ENCODE assay signal across 16 cellular contexts in the genomic region with DNA sequence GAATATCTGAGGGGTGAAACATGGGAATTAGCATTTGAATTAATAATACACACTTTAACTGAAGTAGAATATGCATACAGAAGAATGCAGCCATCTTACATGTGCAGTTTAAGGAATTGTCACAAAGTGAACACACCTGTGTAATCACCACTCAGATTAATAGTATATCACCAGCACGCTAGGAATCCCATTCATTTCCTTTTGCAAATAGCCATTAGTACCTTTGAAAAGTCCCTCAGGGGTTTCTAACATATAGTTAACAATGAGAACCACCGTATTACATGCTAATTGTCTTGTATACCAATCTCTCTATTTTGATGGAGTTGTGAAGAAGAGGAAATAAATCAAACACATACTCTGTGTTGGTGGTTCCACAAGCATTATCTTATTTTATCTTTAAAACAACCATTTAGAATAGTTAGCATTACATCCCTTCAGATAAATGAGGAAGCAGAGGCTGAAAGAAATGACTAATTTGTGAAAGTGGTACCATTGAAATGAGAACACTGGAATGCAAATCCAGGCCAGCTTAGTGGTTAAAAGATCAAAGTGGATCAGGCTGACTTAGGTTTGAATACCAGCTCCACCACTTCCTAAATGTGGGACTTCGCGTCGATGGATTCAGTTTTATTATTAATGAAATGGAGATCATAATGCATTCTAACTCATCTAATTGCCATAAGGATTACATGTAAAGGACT.
DNase-seq lines count a peak whose midpoint lies in the region; ATAC-seq, FAIRE-seq and TF ChIP-seq lines count a peak whose summit lies in the region.
"Had no signal": no experiment of that assay in that cellular context is flagged by ENCODE, and none has a peak within 500 bp of the region (broad histone marks: within the 10 kb centered on the region; RNA-seq: fewer than 3 reads in every experiment).

No MANE protein-coding gene starts in this region.

- no peak overlapping the region for H4K8ac ChIP-seq in trophoblast cell (ENCODE audit: low read depth, low read length)

- H2AFZ ChIP-seq in GM12878 (ENCODE audit: control insufficient read depth, low read depth, low read length) (no peak overlapping the region), trophoblast cell (ENCODE audit: insufficient read depth, low read length, poor library complexity) (no peak overlapping the region)

- ATAC-seq in GM18858 (IDR thresholded peaks at IDR 0.05; ENCODE audit: unreplicated experiment) (peak; percentile 43), GM12878 (peak; percentile 74)
- ATAC-seq: activated CD4-positive, alpha-beta T cell treated with anti-CD3 and anti-CD28 coated beads for 36 hours; SK-N-SH treated with all-trans-retinoic acid at 6 μM for 48 hours had no signal

- POLR2A ChIA-PET in GM12878 (lab: Charles Lee) = no interaction called here

- in situ Hi-C loops in GM12878 (cut with MboI) = no loop called here

- no peaks in the 10 kb centered on the region for H3K4me1 ChIP-seq in GM12878 (ENCODE audit: control insufficient read depth, insufficient read depth, low read length)
- peaks cover 2 to 3% of the 10 kb centered on the region in 2 experiments for H3K4me1 ChIP-seq in trophoblast cell (ENCODE audit: control insufficient read depth in 1 of 2, insufficient read depth in 2 of 2, low read length in 2 of 2)

- no peak for TF ChIP-seq RAD21 in GM12878 (IDR thresholded peaks at IDR 0.05; ENCODE audit: insufficient read depth, low read depth, low read length)

- intact Hi-C loops in GM12878 (cut with micrococcal nuclease; ENCODE audit: unreplicated experiment) = loop anchor here (10.0 kb wide), 2 partner anchors 522 to 862 kb away; no protein-coding TSS in a partner anchor

- no peaks in the 10 kb centered on the region for H4K20me1 ChIP-seq in GM12878 (ENCODE audit: control insufficient read depth, insufficient read depth)

- no peak for TF ChIP-seq POLR2A in GM12878 (IDR thresholded peaks at IDR 0.05; ENCODE audit: low read depth, low read length)

- H3K79me1 ChIP-seq in trophoblast cell (ENCODE audit: low read length) = peaks cover 2% of the 10 kb centered on the region

- WGBS in GM12878 (ENCODE audit: insufficient coverage, insufficient replicate concordance, low lambda C conversion rate, missing lambda C conversion rate) = 30% methylated on average over 5 of the region's 5 CpGs
- no CpG with 5 or more reads among the region's 5 CpGs for WGBS in trophoblast cell (ENCODE audit: extremely low coverage, insufficient coverage, insufficient read length)

- no peak overlapping the region for H3K4me2 ChIP-seq in GM12878 (ENCODE audit: control insufficient read depth, insufficient read depth)
- H3K4me2 ChIP-seq in trophoblast cell (ENCODE audit: low read length) = no peak overlapping the region

- SMC1A ChIA-PET in GM12878 (lab: Charles Lee; ENCODE audit: uncharacterized antibody, unreplicated experiment) = interaction anchor here (1.5 to 2.0 kb wide), 2 partner anchors 63 to 851 kb away, joined by 3 to 4 read pairs; no protein-coding TSS in a partner anchor

- DNase-seq in NCI-H1417 (lab: John Stamatoyannopoulos, UW) (peak in 2 of 3 experiments; percentile 65 to 92), GM12878 (ENCODE audit: low read depth, low spot score) (peak; percentile 30), trophoblast cell (peak; percentile 11 to 57), NOMO-1 treated with DMSO at 0.1 percent for 48 hours (lab: John Stamatoyannopoulos, UW; ENCODE audit: unreplicated experiment) (no peak), substantia nigra (lab: John Stamatoyannopoulos, UW) (no peak), H7 (no peak)
- no peak for DNase-seq in stimulated activated CD4-positive, alpha-beta T cell treated with anti-CD3 and anti-CD28 coated beads, Interleukin-4, amount 100 ng/mL, for 4 hours
- DNase-seq: activated CD4-positive, alpha-beta T cell treated with anti-CD3 and anti-CD28 coated beads for 36 hours; CD4-positive, alpha-beta T cell; central memory CD4-positive, alpha-beta T cell; HCEC 1CT; Karpas-422; NCI-H524; stimulated activated CD4-positive, alpha-beta T cell treated with anti-CD3 and anti-CD28 coated beads, Interleukin-12 subunit alpha, Interleukin-12 subunit beta, amount 100 ng/mL, for 4 hours had no signal

- H3K27me3 ChIP-seq in GM12878 (replicated peaks in 1 of 2; ENCODE audit: control insufficient read depth in 2 of 2, insufficient read depth in 2 of 2, low read length in 1 of 2) (no peaks in the 10 kb centered on the region), trophoblast cell (ENCODE audit: insufficient read depth, low read length) (no peaks in the 10 kb centered on the region), H7 (ENCODE audit: control insufficient read depth, insufficient read depth, low read length) (no peaks in the 10 kb centered on the region)

- no peak overlapping the region for H2BK120ac ChIP-seq in trophoblast cell (ENCODE audit: insufficient read depth, low read length, poor library complexity)

- H4K91ac ChIP-seq in trophoblast cell (ENCODE audit: low read depth, low read length) = no peak overlapping the region

- CTCF ChIA-PET in GM12878 (lab: Yijun Ruan, JAX) = no interaction called here

- no peak overlapping the region for H3K18ac ChIP-seq in trophoblast cell (ENCODE audit: low read length)

- no peak for FAIRE-seq in GM12878 (lab: Jason Lieb, UNC)

- no peak overlapping the region for H3K4me3 ChIP-seq in GM12878
- H3K4me3 ChIP-seq in trophoblast cell (ENCODE audit: low read depth, low read length) = no peak overlapping the region
- H3K4me3 ChIP-seq in H7 (ENCODE audit: insufficient read depth, low read depth, low read length) = no peak overlapping the region

- H3K79me2 ChIP-seq in GM12878 (ENCODE audit: control insufficient read depth, insufficient read depth, low read length) (no peaks in the 10 kb centered on the region), trophoblast cell (ENCODE audit: control insufficient read depth, insufficient read depth, low read length, poor library complexity) (no peaks in the 10 kb centered on the region)

- no peaks in the 10 kb centered on the region for H3K9me3 ChIP-seq in GM12878 (replicated peaks; ENCODE audit: control insufficient read depth, insufficient read depth, low read length)
- H3K9me3 ChIP-seq in trophoblast cell (ENCODE audit: insufficient read depth, low read depth, low read length) = no peaks in the 10 kb centered on the region

- H3K14ac ChIP-seq in trophoblast cell (ENCODE audit: low read length) = no peak overlapping the region

- H3K36me3 ChIP-seq in GM12878 (ENCODE audit: control insufficient read depth in 2 of 2, insufficient read depth in 2 of 2, low read length in 1 of 2) = no peaks in the 10 kb centered on the region
- no peaks in the 10 kb centered on the region for H3K36me3 ChIP-seq in trophoblast cell (ENCODE audit: control insufficient read depth in 1 of 2, insufficient read depth in 2 of 2, low read length in 2 of 2)
- H3K36me3 ChIP-seq in H7 (replicated peaks; ENCODE audit: control insufficient read depth, insufficient read depth, low read length) = no peaks in the 10 kb centered on the region

- no peak overlapping the region for H2BK12ac ChIP-seq in trophoblast cell (ENCODE audit: low read length)

- no peak overlapping the region for H4K12ac ChIP-seq in trophoblast cell (ENCODE audit: low read depth, low read length)

- H3K23ac ChIP-seq in trophoblast cell (ENCODE audit: low read length) = no peak overlapping the region

- RAD21 ChIA-PET in GM12878 (lab: Charles Lee; ENCODE audit: unreplicated experiment) = interaction anchor here (1.3 to 1.9 kb wide), 3 partner anchors 18 to 68 kb away, joined by 3 to 10 read pairs (median 3); no protein-coding TSS in a partner anchor

- no peak overlapping the region for H2AK5ac ChIP-seq in trophoblast cell (ENCODE audit: low read length)

- H3K27ac ChIP-seq in GM12878 (ENCODE audit: control insufficient read depth, insufficient read depth) (no peak overlapping the region), trophoblast cell (ENCODE audit: low read depth, low read length) (no peak overlapping the region), substantia nigra (ENCODE audit: low read depth, low read length, poor library complexity, severe bottlenecking) (no peak overlapping the region)

- TF ChIP-seq EP300 in GM12878 (IDR thresholded peaks at IDR 0.05; ENCODE audit: borderline replicate concordance in 1 of 2, control insufficient read depth in 1 of 2, low read depth in 2 of 2, low read length in 2 of 2) = peak; percentile 44 to 86; a peak in 2 of 4 replicates

- H3K4ac ChIP-seq in trophoblast cell (ENCODE audit: low read depth, low read length) = no peak overlapping the region

- H3K9ac ChIP-seq in GM12878 (ENCODE audit: control insufficient read depth, insufficient read depth, low read length) = no peak overlapping the region
- H3K9ac ChIP-seq in trophoblast cell (ENCODE audit: low read length) = no peak overlapping the region

- no TSS peak for BruUV-seq in GM12878 (replicated peaks; lab: Mats Ljungman, UMichigan)

- no peak overlapping the region for H2BK5ac ChIP-seq in trophoblast cell (ENCODE audit: low read depth, low read length, poor library complexity)

- TF ChIP-seq CTCF in GM12878 (IDR thresholded peaks at IDR 0.05 in 2 of 3, conservative IDR thresholded peaks at IDR 0.05 in 1 of 3; ENCODE audit: control insufficient read depth in 2 of 3, extremely low read depth in 1 of 3, insufficient read depth in 1 of 3, low read depth in 3 of 3, low read length in 3 of 3) = no peak

TF ChIP-seq in GM12878, 131 proteins besides CTCF, POLR2A, EP300 and RAD21 (continues in another document):
- TF ChIP-seq TARDBP (IDR thresholded peaks at IDR 0.05; ENCODE audit: borderline replicate concordance) (no peak), HDGF (IDR thresholded peaks at IDR 0.05) (no peak), MYC (IDR thresholded peaks at IDR 0.05; ENCODE audit: insufficient read depth, insufficient read length, insufficient replicate concordance, low read length, severe bottlenecking) (no peak), RBBP5 (conservative IDR thresholded peaks at IDR 0.05) (no peak)

Comparison
In these comparisons a context has a peak if more than half of its experiments do, and no peak if none do; other contexts are left out.
1. DNase-seq: peak in NCI-H1417 (2 of 3), GM12878 (single experiment) and trophoblast cell (2 of 2); none in NOMO-1 treated with DMSO at 0.1 percent for 48 hours (single experiment), stimulated activated CD4-positive, alpha-beta T cell treated with anti-CD3 and anti-CD28 coated beads, Interleukin-4, amount 100 ng/mL, for 4 hours (0 of 2), substantia nigra (0 of 49) and H7 (single experiment).